Comparison of ENCODE assay signal across 15 cellular contexts in the genomic region with DNA sequence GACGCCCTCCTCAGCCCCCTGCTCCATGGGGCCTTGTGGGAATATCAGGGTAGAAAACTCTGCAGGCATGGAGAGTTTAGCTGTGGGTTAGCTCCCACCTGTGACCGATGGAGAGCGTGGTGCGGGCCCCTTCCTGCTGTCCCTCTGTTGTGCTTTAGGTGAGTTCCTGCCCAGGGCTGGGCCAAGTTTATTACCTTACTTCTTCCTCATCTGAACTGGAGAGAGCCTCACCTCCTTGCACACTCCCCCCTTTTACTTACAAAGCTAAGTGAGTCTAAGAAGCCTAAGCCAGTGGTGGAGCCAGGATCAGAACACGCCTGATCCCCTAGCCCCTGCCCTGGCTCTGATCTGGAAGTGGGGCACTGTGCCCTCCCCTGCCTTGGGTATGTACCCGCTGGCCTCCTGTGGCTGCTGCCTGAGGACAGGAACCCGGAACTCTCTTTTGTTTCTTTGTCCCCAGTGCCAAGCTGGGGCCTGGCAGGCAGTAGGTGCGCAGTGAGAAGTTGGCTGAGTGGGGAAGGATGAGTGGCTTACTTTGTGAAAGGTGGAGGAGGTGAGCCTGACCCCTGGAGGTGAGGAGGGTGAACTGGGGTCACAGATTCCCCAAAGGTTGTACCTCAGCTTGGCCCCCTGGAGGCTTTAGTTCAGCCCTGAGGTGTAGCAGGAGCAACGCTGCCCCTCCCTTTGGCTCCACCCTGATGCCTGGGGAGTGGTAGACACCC. TPM values are rescaled to one million over a fixed set of nuclear protein-coding genes. Genes with fewer than 3 reads are reported as not detected.
DNase-seq lines count a peak whose midpoint lies in the region; ATAC-seq and TF ChIP-seq lines count a peak whose summit lies in the region.
"Had no signal": no experiment of that assay in that cellular context is flagged by ENCODE, and none has a peak within 500 bp of the region (broad histone marks: within the 10 kb centered on the region; RNA-seq: fewer than 3 reads in every experiment).

No MANE protein-coding gene starts in this region.

- H3K18ac ChIP-seq in H9 (ENCODE audit: insufficient read length, low read depth, low read length) = no peak overlapping the region

- H3T11ph ChIP-seq in H9 (ENCODE audit: low read length) = no peak overlapping the region

- H3K9me3 ChIP-seq in H9 (ENCODE audit: control insufficient read depth, low read depth, low read length) (no peaks in the 10 kb centered on the region), mucosa of descending colon (no peaks in the 10 kb centered on the region)
- H3K9me3 ChIP-seq: uterus had no signal

- H3K4me3 ChIP-seq in mucosa of descending colon = no peak overlapping the region
- H3K4me3 ChIP-seq: lung, uterus had no signal

- ATAC-seq in mucosa of descending colon (peak; percentile 75), HG03039 (IDR thresholded peaks at IDR 0.05; ENCODE audit: unreplicated experiment) (no peak)

- H3K27ac ChIP-seq in H9 (ENCODE audit: insufficient read length, low read depth, low read length) = no peak overlapping the region

- TF ChIP-seq CTCF in H9 (conservative IDR thresholded peaks at IDR 0.05) = peak; percentile 75
- TF ChIP-seq CTCF in brain (conservative IDR thresholded peaks at IDR 0.05) = no peak
- no peak for TF ChIP-seq CTCF in mucosa of descending colon (IDR thresholded peaks at IDR 0.05)

- H4K5ac ChIP-seq in H9 (ENCODE audit: insufficient read length, low read depth, low read length) = no peak overlapping the region

- H3K56ac ChIP-seq in H9 (ENCODE audit: insufficient read length, low read depth, low read length) = no peak overlapping the region

- H3K9me3 Mint-ChIP-seq in H9 = no peaks in the 10 kb centered on the region
- peaks cover 0 to 6% (median 0%) of the 10 kb centered on the region in 5 experiments for H3K9me3 Mint-ChIP-seq in brain
- H3K9me3 Mint-ChIP-seq: activated T-helper 1 cell treated with anti-CD3 and anti-CD28 coated beads, Interleukin-12 subunit alpha, Interleukin-12 subunit beta, Interleukin-2, Interleukin-4 antibody, amounts not matched to agents 30 ng/mL and 10 ng/mL and 1 ng/mL, durations not matched to agents 14 hours and 24 hours and 36 hours; T-helper 1 cell treated with Interleukin-12 subunit alpha and Interleukin-12 subunit beta and Interleukin-4 antibody, amounts not matched to agents 30 μg/mL and 1 μg/mL, for 36 hours had no signal

- WGBS in H9 (ENCODE audit: extremely low coverage, insufficient read length, low lambda C conversion rate) = no CpG with 5 or more reads among the region's 9 CpGs

- no peak overlapping the region for H2BK120ac ChIP-seq in H9 (ENCODE audit: low read depth, low read length, poor library complexity, severe bottlenecking)

- H3K27ac Mint-ChIP-seq in H9 = peak overlapping the region; percentile 82 to 94 (median 86); a peak in 5 of 7 replicates
- peak overlapping the region in 4 of 5 experiments; percentile 88 to 95 (median 92) for H3K27ac Mint-ChIP-seq in brain
- H3K27ac Mint-ChIP-seq: activated T-helper 1 cell treated with anti-CD3 and anti-CD28 coated beads, Interleukin-12 subunit alpha, Interleukin-12 subunit beta, Interleukin-2, Interleukin-4 antibody, amounts not matched to agents 30 ng/mL and 10 ng/mL and 1 ng/mL, durations not matched to agents 14 hours and 24 hours and 36 hours; T-helper 1 cell treated with Interleukin-12 subunit alpha and Interleukin-12 subunit beta and Interleukin-4 antibody, amounts not matched to agents 30 μg/mL and 1 μg/mL, for 36 hours had no signal

- H3K4me1 ChIP-seq in H9 (ENCODE audit: insufficient read depth, low read length) = peaks cover 12% of the 10 kb centered on the region; the same call in 1 of the 2 replicates
- H3K4me1 ChIP-seq in mucosa of descending colon (ENCODE audit: low read depth) = peaks cover 62% of the 10 kb centered on the region

- H3K27me3 ChIP-seq in H9 (ENCODE audit: insufficient read depth, low read length) = no peaks in the 10 kb centered on the region
- H3K27me3 ChIP-seq: uterus had no signal

- peak; percentile 33 for DNase-seq in COLO668 (lab: John Stamatoyannopoulos, UW; ENCODE audit: unreplicated experiment)
- DNase-seq in H9 = peak; percentile 73
- DNase-seq in mucosa of descending colon = peak in 2 of 3 donors; percentile 64 to 75
- DNase-seq in head of caudate nucleus = no peak
- no peak for DNase-seq in HPDE6-E6E7 (ENCODE audit: extremely low spot score)
- no peak for DNase-seq in DMS153 treated with DMSO at 0.1 percent for 48 hours (lab: John Stamatoyannopoulos, UW; ENCODE audit: unreplicated experiment)
- DNase-seq: DMS79 treated with DMSO at 0.1 percent for 48 hours; effector CD8-positive, alpha-beta T cell; NCI-H1436 treated with DMSO at 0.1 percent for 48 hours; uterus had no signal

- H3K4ac ChIP-seq in H9 (ENCODE audit: low read depth, low read length) = no peak overlapping the region

- no peak overlapping the region for H3K23ac ChIP-seq in H9 (ENCODE audit: insufficient read length, low read depth, low read length)

- no peak overlapping the region for H2BK20ac ChIP-seq in H9 (ENCODE audit: low read depth, low read length, poor library complexity, severe bottlenecking)

- H3K14ac ChIP-seq in H9 (ENCODE audit: insufficient read depth, low read length) = no peak overlapping the region

- H3K23me2 ChIP-seq in H9 (ENCODE audit: insufficient read length, low read depth, low read length, poor library complexity, severe bottlenecking) = no peaks in the 10 kb centered on the region

- no peak overlapping the region for H2BK5ac ChIP-seq in H9 (ENCODE audit: insufficient read length, low read length)

- peaks cover 2% of the 10 kb centered on the region for H4K20me1 ChIP-seq in H9 (ENCODE audit: control insufficient read depth, insufficient read depth, insufficient read length)

- no peak overlapping the region for H4K91ac ChIP-seq in H9 (ENCODE audit: insufficient read length, low read depth, low read length)

- peaks cover 9% of the 10 kb centered on the region; the same call in 1 of the 2 replicates for H3K79me2 ChIP-seq in H9 (ENCODE audit: insufficient read depth, low read length)

- H3K4me2 ChIP-seq in H9 (ENCODE audit: insufficient read depth, insufficient read length, low read length) = no peak overlapping the region

- no peak overlapping the region for H2AK5ac ChIP-seq in H9 (ENCODE audit: insufficient read length, low read length)

- H2BK15ac ChIP-seq in H9 (ENCODE audit: low read depth, low read length) = no peak overlapping the region

- no peaks in the 10 kb centered on the region for H3K79me1 ChIP-seq in H9 (ENCODE audit: insufficient read depth, low read depth, low read length, poor library complexity, severe bottlenecking)

- H3K4me3 Mint-ChIP-seq in H9 (peak overlapping the region in 1 of 2 experiments; percentile 67; a peak in 1 of 5 replicates), brain (peak overlapping the region in 1 of 5 experiments; percentile 40)
- H3K4me3 Mint-ChIP-seq: activated T-helper 1 cell treated with anti-CD3 and anti-CD28 coated beads, Interleukin-12 subunit alpha, Interleukin-12 subunit beta, Interleukin-2, Interleukin-4 antibody, amounts not matched to agents 30 ng/mL and 10 ng/mL and 1 ng/mL, durations not matched to agents 14 hours and 24 hours and 36 hours; T-helper 1 cell treated with Interleukin-12 subunit alpha and Interleukin-12 subunit beta and Interleukin-4 antibody, amounts not matched to agents 30 μg/mL and 1 μg/mL, for 36 hours had no signal

- no peaks in the 10 kb centered on the region; the same call in 1 of the 2 replicates for H3K27me3 Mint-ChIP-seq in H9 (ENCODE audit: low read depth)
- no peaks in the 10 kb centered on the region for H3K27me3 Mint-ChIP-seq in brain

- H3K4me1 Mint-ChIP-seq in H9 = peaks cover 72 to 85% of the 10 kb centered on the region in 2 experiments
- H3K4me1 Mint-ChIP-seq in brain = peaks cover 91% of the 10 kb centered on the region

- no peak overlapping the region for H3K9ac ChIP-seq in H9 (ENCODE audit: extremely low read depth, insufficient read length, low read length)

- no peak overlapping the region for H2AFZ ChIP-seq in H9 (ENCODE audit: low read length)

- intact Hi-C loops in mucosa of descending colon (cut with DNase I, micrococcal nuclease) (no loop called here), head of caudate nucleus (cut with DNase I) (no loop called here)

- no peak overlapping the region for H2BK12ac ChIP-seq in H9 (ENCODE audit: insufficient read length, low read depth, low read length)

- H3K36me3 ChIP-seq in mucosa of descending colon (ENCODE audit: low read depth) = no peaks in the 10 kb centered on the region
- H3K36me3 ChIP-seq: uterus had no signal

- H3K36me3 Mint-ChIP-seq in H9 (ENCODE audit: insufficient read depth in 1 of 3, low read depth in 3 of 3) = no peaks in the 10 kb centered on the region
- H3K36me3 Mint-ChIP-seq in brain = no peaks in the 10 kb centered on the region

- H4K8ac ChIP-seq in H9 (replicated peaks; ENCODE audit: insufficient read length, low read depth, low read length) = no peak overlapping the region

RNA-seq across cellular contexts. Expression of a gene that starts 32.9 kb away (rescaled TPM):
- total RNA-seq in H9 (2021) (20.2 and 21.4 TPM in 2 replicates), mucosa of descending colon (100 to 1,000 TPM in 2 of 3 donors, 10 to 100 TPM in 1; 87.6 to 146 (median 144) TPM)
- polyA plus RNA-seq in brain (ENCODE audit: insufficient read depth, low read depth, low replicate concordance) = 16.2 TPM
- total RNA-seq: activated T-helper 1 cell treated with anti-CD3 and anti-CD28 coated beads, Interleukin-12 subunit alpha, Interleukin-12 subunit beta, Interleukin-2, Interleukin-4 antibody, amounts not matched to agents 30 ng/mL and 10 ng/mL and 1 ng/mL, durations not matched to agents 14 hours and 24 hours and 36 hours had no signal

Comparison
In these comparisons a context has a peak if more than half of its experiments do, and no peak if none do; other contexts are left out.
1. DNase-seq: peak in COLO668 (single experiment), H9 (single experiment) and mucosa of descending colon (2 of 3); none in head of caudate nucleus (0 of 42), HPDE6-E6E7 (single experiment) and DMS153 treated with DMSO at 0.1 percent for 48 hours (single experiment).